In the genomic region with DNA sequence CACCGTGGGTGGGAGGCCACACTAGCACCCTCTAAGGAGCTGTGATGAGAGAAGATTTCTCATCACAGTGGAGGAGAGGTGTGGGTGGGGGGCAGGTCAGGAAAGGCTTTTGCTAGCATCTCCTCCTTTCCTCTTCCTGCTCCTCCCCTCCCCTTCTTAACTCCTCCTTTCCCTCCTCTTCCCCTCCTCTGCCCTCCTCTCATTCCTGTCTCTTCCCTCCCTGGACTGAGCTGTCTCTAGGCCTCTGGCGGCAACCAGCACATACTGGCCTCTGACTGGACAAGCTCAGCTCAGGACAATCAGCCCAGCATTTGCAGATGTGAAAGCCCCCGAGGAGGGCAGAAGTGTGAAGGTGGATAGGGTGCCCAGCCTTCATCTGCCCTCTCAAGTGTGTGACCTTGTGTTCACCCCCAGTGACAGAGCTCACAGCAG, we compare ENCODE assay signal across 2 cellular contexts.
TF ChIP-seq lines count a peak whose summit lies in the region.

No MANE protein-coding gene starts in this region.

TF ChIP-seq in SK-N-SH treated with all-trans-retinoic acid at 6 μM for 48 hours, 23 proteins besides CTCF, POLR2A, EP300 and RAD21 (continued from another document):
- TF ChIP-seq, protein P1, sequence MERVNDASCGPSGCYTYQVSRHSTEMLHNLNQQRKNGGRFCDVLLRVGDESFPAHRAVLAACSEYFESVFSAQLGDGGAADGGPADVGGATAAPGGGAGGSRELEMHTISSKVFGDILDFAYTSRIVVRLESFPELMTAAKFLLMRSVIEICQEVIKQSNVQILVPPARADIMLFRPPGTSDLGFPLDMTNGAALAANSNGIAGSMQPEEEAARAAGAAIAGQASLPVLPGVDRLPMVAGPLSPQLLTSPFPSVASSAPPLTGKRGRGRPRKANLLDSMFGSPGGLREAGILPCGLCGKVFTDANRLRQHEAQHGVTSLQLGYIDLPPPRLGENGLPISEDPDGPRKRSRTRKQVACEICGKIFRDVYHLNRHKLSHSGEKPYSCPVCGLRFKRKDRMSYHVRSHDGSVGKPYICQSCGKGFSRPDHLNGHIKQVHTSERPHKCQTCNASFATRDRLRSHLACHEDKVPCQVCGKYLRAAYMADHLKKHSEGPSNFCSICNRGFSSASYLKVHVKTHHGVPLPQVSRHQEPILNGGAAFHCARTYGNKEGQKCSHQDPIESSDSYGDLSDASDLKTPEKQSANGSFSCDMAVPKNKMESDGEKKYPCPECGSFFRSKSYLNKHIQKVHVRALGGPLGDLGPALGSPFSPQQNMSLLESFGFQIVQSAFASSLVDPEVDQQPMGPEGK (CRISPR knock-in tag; IDR thresholded peaks at IDR 0.05; ENCODE audit: borderline replicate concordance): no peak

TF ChIP-seq in SK-N-SH, 30 proteins besides CTCF, POLR2A, EP300 and RAD21 (continued from another document):
- TF ChIP-seq, protein P2, sequence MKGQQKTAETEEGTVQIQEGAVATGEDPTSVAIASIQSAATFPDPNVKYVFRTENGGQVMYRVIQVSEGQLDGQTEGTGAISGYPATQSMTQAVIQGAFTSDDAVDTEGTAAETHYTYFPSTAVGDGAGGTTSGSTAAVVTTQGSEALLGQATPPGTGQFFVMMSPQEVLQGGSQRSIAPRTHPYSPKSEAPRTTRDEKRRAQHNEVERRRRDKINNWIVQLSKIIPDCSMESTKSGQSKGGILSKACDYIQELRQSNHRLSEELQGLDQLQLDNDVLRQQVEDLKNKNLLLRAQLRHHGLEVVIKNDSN (IDR thresholded peaks at IDR 0.05; ENCODE audit: borderline replicate concordance, low read depth): no peak
- TF ChIP-seq NFIC (IDR thresholded peaks at IDR 0.05; ENCODE audit: borderline replicate concordance) (no peak), TCF12 (IDR thresholded peaks at IDR 0.05) (no peak), ELF1 (IDR thresholded peaks at IDR 0.05) (no peak), TEAD4 (IDR thresholded peaks at IDR 0.05; ENCODE audit: borderline replicate concordance, insufficient read depth) (no peak)
- TF ChIP-seq, protein P3, sequence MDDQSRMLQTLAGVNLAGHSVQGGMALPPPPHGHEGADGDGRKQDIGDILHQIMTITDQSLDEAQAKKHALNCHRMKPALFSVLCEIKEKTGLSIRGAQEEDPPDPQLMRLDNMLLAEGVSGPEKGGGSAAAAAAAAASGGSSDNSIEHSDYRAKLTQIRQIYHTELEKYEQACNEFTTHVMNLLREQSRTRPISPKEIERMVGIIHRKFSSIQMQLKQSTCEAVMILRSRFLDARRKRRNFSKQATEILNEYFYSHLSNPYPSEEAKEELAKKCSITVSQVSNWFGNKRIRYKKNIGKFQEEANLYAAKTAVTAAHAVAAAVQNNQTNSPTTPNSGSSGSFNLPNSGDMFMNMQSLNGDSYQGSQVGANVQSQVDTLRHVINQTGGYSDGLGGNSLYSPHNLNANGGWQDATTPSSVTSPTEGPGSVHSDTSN (IDR thresholded peaks at IDR 0.05): no peak
TF ChIP-seq in SK-N-SH: peak in this region for 0.
